ENCODE assay signal across 19 cellular contexts in the genomic region with DNA sequence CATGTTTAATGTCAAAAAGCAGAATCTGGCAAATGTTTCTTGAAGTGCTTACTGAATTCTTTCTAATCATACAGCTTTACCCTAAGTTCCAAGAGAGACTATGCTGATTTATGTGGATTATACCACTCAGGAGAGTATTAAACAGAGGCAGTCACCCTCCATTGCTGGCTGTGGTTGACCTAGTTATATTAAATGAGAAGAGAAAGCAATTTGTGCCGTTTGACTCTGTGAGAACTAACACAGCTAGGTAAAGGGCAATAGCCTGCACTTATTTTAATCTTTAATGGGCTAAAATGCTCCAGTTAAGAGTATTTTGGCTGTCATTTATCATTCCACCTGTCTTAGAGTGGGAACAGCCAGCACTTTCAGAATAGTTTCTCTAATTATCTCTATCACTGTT.
"Had no signal": no experiment of that assay in that cellular context is flagged by ENCODE, and none has a peak within 500 bp of the region (broad histone marks: within the 10 kb centered on the region; RNA-seq: fewer than 3 reads in every experiment).

No MANE protein-coding gene starts in this region.

- H3K9me3 Mint-ChIP-seq: activated CD4-positive, alpha-beta T cell treated with anti-CD3 and anti-CD28 coated beads, Interleukin-2, amount 10 ng/mL, durations not matched to agents 7 days and 5 days; activated T-helper 17 cell treated with anti-CD3 and anti-CD28 coated beads, Interleukin-2, amount 50 U/mL, for 72 hours; endodermal cell; naive thymus-derived CD8-positive, alpha-beta T cell; stimulated activated naive B cell treated with anti-CD40 and anti-IgM and Interleukin-4, amounts not matched to agents 10 μg/mL and 1 μg/mL and 100 μg/mL, for 72 hours had no signal

- ATAC-seq: activated T-helper 17 cell treated with anti-CD3 and anti-CD28 coated beads, Interleukin-2, amount 50 U/mL, for 72 hours; gastroesophageal sphincter; naive thymus-derived CD8-positive, alpha-beta T cell; stimulated activated naive B cell treated with anti-CD40 and anti-IgM and Interleukin-4, amounts not matched to agents 10 μg/mL and 1 μg/mL and 100 μg/mL, for 72 hours had no signal

- H3K4me3 Mint-ChIP-seq: activated CD4-positive, alpha-beta T cell treated with anti-CD3 and anti-CD28 coated beads, Interleukin-2, amount 10 ng/mL, durations not matched to agents 7 days and 5 days; activated T-helper 17 cell treated with anti-CD3 and anti-CD28 coated beads, Interleukin-2, amount 50 U/mL, for 72 hours; endodermal cell; naive thymus-derived CD8-positive, alpha-beta T cell; stimulated activated naive B cell treated with anti-CD40 and anti-IgM and Interleukin-4, amounts not matched to agents 10 μg/mL and 1 μg/mL and 100 μg/mL, for 72 hours had no signal

- H3K4me3 ChIP-seq: gastroesophageal sphincter, heart right ventricle, transverse colon, vagina had no signal

- H3K4me1 Mint-ChIP-seq: naive thymus-derived CD8-positive, alpha-beta T cell had no signal

- H3K27me3 ChIP-seq: brain microvascular endothelial cell, gastroesophageal sphincter, heart right ventricle, neutrophil, transverse colon, vagina had no signal

- H3K27ac Mint-ChIP-seq: activated CD4-positive, alpha-beta T cell treated with anti-CD3 and anti-CD28 coated beads, Interleukin-2, amount 10 ng/mL, durations not matched to agents 7 days and 5 days; activated T-helper 17 cell treated with anti-CD3 and anti-CD28 coated beads, Interleukin-2, amount 50 U/mL, for 72 hours; endodermal cell; naive thymus-derived CD8-positive, alpha-beta T cell; stimulated activated naive B cell treated with anti-CD40 and anti-IgM and Interleukin-4, amounts not matched to agents 10 μg/mL and 1 μg/mL and 100 μg/mL, for 72 hours had no signal

- H3K27ac ChIP-seq: brain microvascular endothelial cell, neutrophil, transverse colon, vagina had no signal

- DNase-seq: activated CD4-positive, alpha-beta T cell treated with anti-CD3 and anti-CD28 coated beads, Interleukin-2, amount 10 ng/mL, durations not matched to agents 7 days and 5 days; activated CD4-positive, CD25-positive, alpha-beta regulatory T cell; activated naive CD4-positive, alpha-beta T cell treated with Interleukin-2 at 50 U/mL for 16 hours; anterior cingulate cortex; brain microvascular endothelial cell; cerebellar nuclear complex; dermis blood vessel endothelial cell; endodermal cell; erythroblast; heart right ventricle; naive thymus-derived CD8-positive, alpha-beta T cell; stimulated activated CD4-positive, alpha-beta T cell treated with anti-CD3 and anti-CD28 coated beads, Interleukin-4, amount 100 ng/mL, for 1 hour; stimulated activated naive B cell treated with anti-CD40 and anti-IgM and Interleukin-4, amounts not matched to agents 10 μg/mL and 1 μg/mL and 100 μg/mL, for 72 hours; T-helper 2 cell; transverse colon had no signal

- H3K9me3 ChIP-seq: gastroesophageal sphincter, heart right ventricle, neutrophil, transverse colon, vagina had no signal

- H3K27me3 Mint-ChIP-seq: activated CD4-positive, alpha-beta T cell treated with anti-CD3 and anti-CD28 coated beads, Interleukin-2, amount 10 ng/mL, durations not matched to agents 7 days and 5 days; activated T-helper 17 cell treated with anti-CD3 and anti-CD28 coated beads, Interleukin-2, amount 50 U/mL, for 72 hours; naive thymus-derived CD8-positive, alpha-beta T cell; stimulated activated naive B cell treated with anti-CD40 and anti-IgM and Interleukin-4, amounts not matched to agents 10 μg/mL and 1 μg/mL and 100 μg/mL, for 72 hours had no signal

- H3K4me1 ChIP-seq: vagina had no signal
